ENCODE assay signal across 1 cellular context in genomic region chrY:14523881-14524245, GRCh38.
TF ChIP-seq lines count a peak whose summit lies in the region.

No MANE protein-coding gene starts in this region.

TF ChIP-seq in HepG2, 621 proteins besides CTCF, POLR2A, EP300 and RAD21 (continued from another document):
- TF ChIP-seq ZNF687 (CRISPR knock-in tag; IDR thresholded peaks at IDR 0.05) (no peak), ZNF589 (CRISPR knock-in tag; conservative IDR thresholded peaks at IDR 0.05) (no peak), ZNF350 (CRISPR knock-in tag; IDR thresholded peaks at IDR 0.05; ENCODE audit: borderline replicate concordance, low read depth) (no peak), CEBPB (IDR thresholded peaks at IDR 0.05; ENCODE audit: borderline replicate concordance, low read depth, low read length) (no peak), CERS6 (CRISPR knock-in tag; IDR thresholded peaks at IDR 0.05) (no peak), SETDB1 (CRISPR knock-in tag; IDR thresholded peaks at IDR 0.05; ENCODE audit: borderline replicate concordance) (no peak), PHF5A (CRISPR knock-in tag; IDR thresholded peaks at IDR 0.05; ENCODE audit: low read depth, unreplicated experiment) (no peak)
TF ChIP-seq in HepG2: peak in this region for 0.
